ENCODE assay signal across 8 cellular contexts in genomic region chr10:31030800-31031199, GRCh38. TPM values are rescaled to one million over a fixed set of nuclear protein-coding genes. Genes with fewer than 3 reads are reported as not detected.
DNase-seq lines count a peak whose midpoint lies in the region; ATAC-seq and TF ChIP-seq lines count a peak whose summit lies in the region.

No MANE protein-coding gene starts in this region.

- H2AFZ ChIP-seq in mammary epithelial cell (ENCODE audit: low read depth, low read length) = peak overlapping the region; percentile 98

- H3K79me2 ChIP-seq in mammary epithelial cell (ENCODE audit: insufficient read depth, low read length) = no peaks in the 10 kb centered on the region

- peak overlapping the region; percentile 89 for H3K27ac ChIP-seq in 22Rv1
- peak overlapping the region; percentile 99 for H3K27ac ChIP-seq in HUES48 (ENCODE audit: low read depth, low read length)
- peak overlapping the region; percentile 98 for H3K27ac ChIP-seq in mammary epithelial cell (ENCODE audit: insufficient read depth, low read depth, low read length)
- peak overlapping the region; percentile 99 for H3K27ac ChIP-seq in muscle layer of colon (ENCODE audit: low read depth, low read length)

- no peak for ATAC-seq in HG03135 (IDR thresholded peaks at IDR 0.05; ENCODE audit: unreplicated experiment)
- ATAC-seq in HG02759 (IDR thresholded peaks at IDR 0.05; ENCODE audit: unreplicated experiment) = no peak

- H3K36me3 ChIP-seq in HUES48 (ENCODE audit: control insufficient read depth, insufficient read depth, low read length) = no peaks in the 10 kb centered on the region
- H3K36me3 ChIP-seq in mammary epithelial cell (ENCODE audit: insufficient read depth, low read length) = no peaks in the 10 kb centered on the region
- no peaks in the 10 kb centered on the region for H3K36me3 ChIP-seq in muscle layer of colon (ENCODE audit: insufficient read depth, low read length)

- WGBS in mammary epithelial cell (ENCODE audit: low coverage, missing lambda C conversion rate) = 51% methylated on average over 8 of the region's 8 CpGs

- peak overlapping the region; percentile 81 for H3K4me3 ChIP-seq in HUES48 (ENCODE audit: low read depth, low read length)
- peak overlapping the region; percentile 77 to 88 (median 78) for H3K4me3 ChIP-seq in mammary epithelial cell (replicated peaks in 1 of 3; ENCODE audit: insufficient read depth in 1 of 3, low read depth in 2 of 3, low read length in 3 of 3)
- H3K4me3 ChIP-seq in muscle layer of colon (ENCODE audit: low read depth in 1 of 2, low read length in 2 of 2) = peak overlapping the region; percentile 63 to 73

- TF ChIP-seq CTCF in 22Rv1 (IDR thresholded peaks at IDR 0.05) = no peak
- no peak for TF ChIP-seq CTCF in mammary epithelial cell (conservative IDR thresholded peaks at IDR 0.05 in 1 of 2, IDR thresholded peaks at IDR 0.05 in 1 of 2; ENCODE audit: extremely low read depth in 1 of 2, insufficient read depth in 1 of 2, low read depth in 1 of 2, low read length in 2 of 2)

- dilution Hi-C loops in mammary epithelial cell (cut with HindIII; ENCODE audit: low sequenced_read_pairs) = no loop called here

- intact Hi-C loops in mammary epithelial cell (cut with micrococcal nuclease) = loop anchor here (1.0 to 5.0 kb wide), 4 partner anchors 45 to 778 kb away; no protein-coding TSS in a partner anchor

- H4K20me1 ChIP-seq in mammary epithelial cell (ENCODE audit: insufficient read depth, low read length) = no peaks in the 10 kb centered on the region

- H3K9ac ChIP-seq in HUES48 (ENCODE audit: low read depth, low read length) (no peak overlapping the region), mammary epithelial cell (ENCODE audit: insufficient read depth, low read length) (peak overlapping the region; percentile 85), muscle layer of colon (ENCODE audit: low read length) (peak overlapping the region; percentile 81)

- H3K27me3 ChIP-seq in HUES48 (ENCODE audit: control insufficient read depth, insufficient read depth, low read length) (peaks cover 31% of the 10 kb centered on the region), mammary epithelial cell (ENCODE audit: insufficient read depth, low read length) (no peaks in the 10 kb centered on the region), muscle layer of colon (ENCODE audit: control insufficient read depth in 1 of 2, insufficient read depth in 2 of 2, low read length in 2 of 2) (no peaks in the 10 kb centered on the region)

- BruUV-seq in mammary epithelial cell (replicated peaks; lab: Mats Ljungman, UMichigan) = no TSS peak

- peaks cover 31% of the 10 kb centered on the region for H3K4me1 ChIP-seq in HUES48 (ENCODE audit: control insufficient read depth, insufficient read depth, low read length)
- H3K4me1 ChIP-seq in mammary epithelial cell (ENCODE audit: insufficient read depth, low read length) = peaks cover 21% of the 10 kb centered on the region
- H3K4me1 ChIP-seq in muscle layer of colon (ENCODE audit: insufficient read depth, low read length) = peaks cover 11% of the 10 kb centered on the region

- peak overlapping the region; percentile 99 for H3K4me2 ChIP-seq in mammary epithelial cell (ENCODE audit: insufficient read depth, low read depth, low read length)

- DNase-seq in mammary epithelial cell (no peak), NK-92 (lab: John Stamatoyannopoulos, UW; ENCODE audit: unreplicated experiment) (no peak)
- DNase-seq in activated CD4-positive, CD25-positive, alpha-beta regulatory T cell (lab: John Stamatoyannopoulos, UW) = no peak

- no peaks in the 10 kb centered on the region for H3K9me3 ChIP-seq in HUES48 (ENCODE audit: control insufficient read depth, insufficient read depth, low read length)
- no peaks in the 10 kb centered on the region for H3K9me3 ChIP-seq in mammary epithelial cell (replicated peaks; ENCODE audit: insufficient read depth, low read length)
- no peaks in the 10 kb centered on the region for H3K9me3 ChIP-seq in muscle layer of colon (ENCODE audit: low read length)

- in situ Hi-C loops in mammary epithelial cell (cut with MboI; ENCODE audit: low sequenced_read_pairs in 2 of 2) = no loop called here

- CTCF ChIA-PET in mammary epithelial cell (lab: Charles Lee; ENCODE audit: low non-redundant PET) = no interaction called here

RNA-seq across cellular contexts. Expression of gene ZNF438, which starts 0.9 kb away (rescaled TPM):
- 1 to 10 TPM; 1.2 to 3.2 TPM for total RNA-seq in mammary epithelial cell
- 1.7 TPM for polyA plus RNA-seq in mammary epithelial cell
- polyA minus RNA-seq in mammary epithelial cell = 0.67 TPM
